In the genomic region with DNA sequence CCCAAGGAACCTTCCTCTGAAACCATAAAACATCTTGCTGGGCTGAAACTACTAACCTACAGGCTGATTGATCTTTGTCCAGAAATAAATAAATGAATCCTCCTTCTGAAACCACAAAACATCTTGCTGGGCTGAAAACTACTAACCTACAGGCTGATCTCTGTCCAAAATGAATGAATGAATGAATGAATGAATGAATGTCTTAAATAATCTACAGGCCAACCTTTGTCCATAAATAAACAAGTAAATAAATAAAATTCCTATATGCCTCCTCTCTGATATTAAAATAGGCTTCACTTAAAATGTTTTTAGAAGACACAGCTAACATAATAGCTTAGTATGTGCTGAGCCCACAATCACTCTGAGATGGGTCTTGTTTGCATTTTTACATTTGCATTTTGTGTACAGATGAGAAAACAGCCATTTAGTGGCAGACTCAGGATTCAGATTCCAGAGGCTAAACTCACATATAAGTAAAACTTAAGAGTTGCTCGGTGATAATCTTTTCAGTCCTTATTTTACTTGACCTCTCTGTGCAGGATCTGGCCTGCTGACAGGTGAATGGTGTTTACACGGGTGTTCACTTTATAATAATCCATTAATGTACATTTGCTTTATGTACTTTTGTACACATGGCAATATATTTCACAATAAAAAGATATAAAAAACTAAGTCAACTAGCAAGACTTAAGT, we compare ENCODE assay signal across 16 cellular contexts. TPM values are rescaled to one million over a fixed set of nuclear protein-coding genes. Genes with fewer than 3 reads are reported as not detected.
"Had no signal": no experiment of that assay in that cellular context is flagged by ENCODE, and none has a peak within 500 bp of the region (broad histone marks: within the 10 kb centered on the region; RNA-seq: fewer than 3 reads in every experiment).

No MANE protein-coding gene starts in this region.

- H3K4me3 ChIP-seq: left ventricle myocardium inferior, skin epidermis had no signal

- H3K27ac Mint-ChIP-seq: activated B cell treated with CpG ODN at 0.5 μM for 24 hours; activated CD4-positive, alpha-beta memory T cell treated with anti-CD3 and anti-CD28 coated beads for 36 hours; activated naive CD8-positive, alpha-beta T cell; effector memory CD8-positive, alpha-beta T cell; naive B cell; stimulated activated naive CD8-positive, alpha-beta T cell treated with anti-CD3 and anti-CD28 coated beads, Interleukin-15, Interleukin-2, amounts not matched to agents 100 ng/mL and 50 ng/mL, for 24 hours had no signal

- H3K9me3 Mint-ChIP-seq: neural crest cell; stimulated activated naive CD8-positive, alpha-beta T cell treated with anti-CD3 and anti-CD28 coated beads, Interleukin-15, Interleukin-2, amounts not matched to agents 100 ng/mL and 50 ng/mL, for 24 hours had no signal

- ATAC-seq: effector memory CD8-positive, alpha-beta T cell had no signal

- H3K36me3 Mint-ChIP-seq: activated CD4-positive, alpha-beta memory T cell treated with anti-CD3 and anti-CD28 coated beads for 36 hours; activated naive CD8-positive, alpha-beta T cell; naive B cell had no signal

- H3K9me3 ChIP-seq: left ventricle myocardium inferior had no signal

- H3K36me3 ChIP-seq: left ventricle myocardium inferior had no signal

- H3K4me3 Mint-ChIP-seq: activated B cell treated with CpG ODN at 0.5 μM for 24 hours; activated CD4-positive, alpha-beta memory T cell treated with anti-CD3 and anti-CD28 coated beads for 36 hours; activated naive CD8-positive, alpha-beta T cell; effector memory CD8-positive, alpha-beta T cell; naive B cell; neural crest cell; stimulated activated naive CD8-positive, alpha-beta T cell treated with anti-CD3 and anti-CD28 coated beads, Interleukin-15, Interleukin-2, amounts not matched to agents 100 ng/mL and 50 ng/mL, for 24 hours had no signal

- DNase-seq: activated B cell treated with CpG ODN at 0.5 μM for 24 hours; activated CD4-positive, alpha-beta memory T cell treated with anti-CD3 and anti-CD28 coated beads for 36 hours; activated CD4-positive, alpha-beta T cell treated with anti-CD3 and anti-CD28 coated beads for 4 hours; effector memory CD8-positive, alpha-beta T cell; hypothalamus; kidney; left ventricle myocardium inferior; naive B cell; right cardiac atrium; stimulated activated CD4-positive, alpha-beta T cell treated with anti-CD3 and anti-CD28 coated beads, Interleukin-15, amount 100 ng/mL, for 24 hours; stimulated activated CD4-positive, alpha-beta T cell treated with anti-CD3 and anti-CD28 coated beads, Interleukin-2, amount 100 ng/mL, for 48 hours; T-helper 2 cell had no signal

- H3K4me1 Mint-ChIP-seq: activated B cell treated with CpG ODN at 0.5 μM for 24 hours, naive B cell had no signal

- H3K27ac ChIP-seq: left ventricle myocardium inferior had no signal

RNA-seq across cellular contexts. Expression of a gene that starts 10.4 kb away (rescaled TPM):
- total RNA-seq: activated CD4-positive, alpha-beta memory T cell treated with anti-CD3 and anti-CD28 coated beads for 36 hours had no signal
